11 cellular contexts compared by ENCODE assay signal in the genomic region with DNA sequence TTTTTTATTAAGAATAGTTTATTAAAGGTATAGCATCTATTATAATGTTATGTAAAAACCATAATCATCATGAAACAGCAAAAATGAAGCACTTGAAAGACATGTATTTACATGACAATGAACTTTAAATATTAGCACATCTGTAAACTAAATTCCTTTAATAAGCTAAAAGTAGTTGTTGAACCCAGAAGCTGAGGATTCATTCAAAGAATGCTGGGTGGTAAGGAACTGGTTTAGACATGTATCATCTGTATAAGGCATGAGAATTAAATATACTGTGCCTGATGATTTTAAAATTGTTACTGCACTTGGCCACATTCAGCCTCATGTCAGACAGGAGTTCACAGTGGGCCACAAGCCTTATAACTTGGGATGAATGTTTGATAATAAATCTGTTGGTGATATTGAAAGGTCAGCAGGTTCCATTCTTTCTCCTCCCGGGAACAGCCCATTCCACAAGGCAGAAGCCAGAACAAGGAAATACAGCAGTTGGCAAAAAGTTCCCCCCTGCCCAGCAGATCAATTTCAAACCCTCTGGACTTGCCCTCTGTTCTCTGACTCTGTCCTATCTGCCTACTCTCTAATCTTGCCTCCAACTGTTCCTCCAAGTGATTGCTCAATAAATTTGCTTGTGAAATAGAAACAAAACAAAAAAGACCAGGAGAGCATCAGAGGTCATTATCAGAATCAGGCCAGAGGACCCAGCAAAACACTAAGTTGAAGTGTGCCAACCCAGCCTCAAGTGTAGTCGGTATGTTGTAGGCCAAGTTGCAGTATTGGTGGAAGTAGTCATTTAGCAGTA. TPM values are rescaled to one million over a fixed set of nuclear protein-coding genes. Genes with fewer than 3 reads are reported as not detected.
DNase-seq lines count a peak whose midpoint lies in the region; ATAC-seq and TF ChIP-seq lines count a peak whose summit lies in the region.
"Had no signal": no experiment of that assay in that cellular context is flagged by ENCODE, and none has a peak within 500 bp of the region (broad histone marks: within the 10 kb centered on the region; RNA-seq: fewer than 3 reads in every experiment).

No MANE protein-coding gene starts in this region.

- no peak for ATAC-seq in activated T-helper 17 cell treated with anti-CD3 and anti-CD28 coated beads, Interleukin-2, amount 50 U/mL, for 72 hours (replicated peaks)
- ATAC-seq in gastroesophageal sphincter (peak; percentile 69), HG02642 (IDR thresholded peaks at IDR 0.05; ENCODE audit: poor library complexity, unreplicated experiment) (no peak)

- no peaks in the 10 kb centered on the region for H3K9me3 ChIP-seq in gastroesophageal sphincter

- H3K4me3 Mint-ChIP-seq in activated T-helper 17 cell treated with anti-CD3 and anti-CD28 coated beads, Interleukin-2, amount 50 U/mL, for 72 hours = no peak overlapping the region

- DNase-seq in DMS 273 (lab: John Stamatoyannopoulos, UW; ENCODE audit: unreplicated experiment) (peak; percentile 50), renal cortical epithelial cell (ENCODE audit: low read depth) (peak; percentile 39), substantia nigra (lab: John Stamatoyannopoulos, UW) (no peak), NCI-H774 (lab: John Stamatoyannopoulos, UW) (no peak)
- DNase-seq in stimulated activated naive CD4-positive, alpha-beta T cell treated with Interleukin-2 at 50 U/mL for 16 hours (lab: John Stamatoyannopoulos, UW) = no peak
- DNase-seq: cortex of kidney, NCI-H2171 had no signal

- H3K36me3 ChIP-seq in gastroesophageal sphincter = no peaks in the 10 kb centered on the region

- TF ChIP-seq POLR2A in gastroesophageal sphincter (IDR thresholded peaks at IDR 0.05) = no peak

- H3K4me1 ChIP-seq in gastroesophageal sphincter = peaks cover 10 to 64% (median 12%) of the 10 kb centered on the region in 3 donors

- no peaks in the 10 kb centered on the region for H3K9me3 Mint-ChIP-seq in activated T-helper 17 cell treated with anti-CD3 and anti-CD28 coated beads, Interleukin-2, amount 50 U/mL, for 72 hours

- no peaks in the 10 kb centered on the region for H3K36me3 Mint-ChIP-seq in activated T-helper 17 cell treated with anti-CD3 and anti-CD28 coated beads, Interleukin-2, amount 50 U/mL, for 72 hours (ENCODE audit: low read depth)

- no peak overlapping the region for H3K4me3 ChIP-seq in gastroesophageal sphincter
- H3K4me3 ChIP-seq: SK-N-MC had no signal

- H3K27ac Mint-ChIP-seq in activated T-helper 17 cell treated with anti-CD3 and anti-CD28 coated beads, Interleukin-2, amount 50 U/mL, for 72 hours = peak overlapping the region; percentile 7

- H3K4me1 Mint-ChIP-seq in activated T-helper 17 cell treated with anti-CD3 and anti-CD28 coated beads, Interleukin-2, amount 50 U/mL, for 72 hours = peaks cover 16% of the 10 kb centered on the region

- no peaks in the 10 kb centered on the region for H3K27me3 ChIP-seq in gastroesophageal sphincter

- H3K27ac ChIP-seq in gastroesophageal sphincter = peak overlapping the region; percentile 64 to 79 (median 73)
- no peak overlapping the region for H3K27ac ChIP-seq in substantia nigra (ENCODE audit: low read depth, low read length, poor library complexity, severe bottlenecking)

- WGBS in gastroesophageal sphincter (ENCODE audit: low coverage in 1 of 2), 2 donors = 48 to 50% methylated on average over 1 to 2 of the region's 2 CpGs

- no peak for TF ChIP-seq CTCF in gastroesophageal sphincter (IDR thresholded peaks at IDR 0.05)

- no peak for TF ChIP-seq EP300 in gastroesophageal sphincter (IDR thresholded peaks at IDR 0.05)

- H3K27me3 Mint-ChIP-seq in activated T-helper 17 cell treated with anti-CD3 and anti-CD28 coated beads, Interleukin-2, amount 50 U/mL, for 72 hours = no peaks in the 10 kb centered on the region

RNA-seq across cellular contexts. Expression of a gene that starts 49.8 kb away (rescaled TPM):
- 10 to 100 TPM; 43.4 to 55.3 TPM for total RNA-seq in activated T-helper 17 cell treated with anti-CD3 and anti-CD28 coated beads, Interleukin-2, amount 50 U/mL, for 72 hours
- total RNA-seq in gastroesophageal sphincter = 10 to 100 TPM; 43.9 to 67.5 (median 51.4) TPM
- total RNA-seq in renal cortical epithelial cell = 47.2 and 71.1 TPM in 2 replicates

Comparison
In these comparisons a context has a peak if more than half of its experiments do, and no peak if none do; other contexts are left out.
1. DNase-seq: peak in DMS 273 (single experiment) and renal cortical epithelial cell (single experiment); none in stimulated activated naive CD4-positive, alpha-beta T cell treated with Interleukin-2 at 50 U/mL for 16 hours (single experiment), substantia nigra (0 of 49) and NCI-H774 (single experiment).